12 cellular contexts compared by ENCODE assay signal in genomic region chr1:61120998-61121397, GRCh38. TPM values are rescaled to one million over a fixed set of nuclear protein-coding genes. Genes with fewer than 3 reads are reported as not detected.
DNase-seq lines count a peak whose midpoint lies in the region; ATAC-seq, FAIRE-seq and TF ChIP-seq lines count a peak whose summit lies in the region.
"Had no signal": no experiment of that assay in that cellular context is flagged by ENCODE, and none has a peak within 500 bp of the region (broad histone marks: within the 10 kb centered on the region; RNA-seq: fewer than 3 reads in every experiment).

No MANE protein-coding gene starts in this region.

- H2AFZ ChIP-seq in IMR-90 (replicated peaks; ENCODE audit: low read length, poor library complexity): no peak overlapping the region
- peak overlapping the region; percentile 70 for H2AFZ ChIP-seq in K562 (ENCODE audit: low read depth, low read length)
- no peak overlapping the region for H2AFZ ChIP-seq in PC-3 (ENCODE audit: low read length)

- POLR2A ChIA-PET in IMR-90 (lab: Charles Lee; ENCODE audit: unreplicated experiment) (interaction anchor here (0.5 kb wide), 1 partner anchor 56 kb away, joined by 3 read pairs; no protein-coding TSS in a partner anchor), K562 (lab: Yijun Ruan, JAX) (interaction anchor here (0.5 to 2.8 kb wide), 11 partner anchors 10 to 1315 kb away, joined by 3 to 16 read pairs (median 6); no protein-coding TSS in a partner anchor), PC-3 (lab: Charles Lee; ENCODE audit: unreplicated experiment) (no interaction called here)

- H3K9ac ChIP-seq in IMR-90 (ENCODE audit: low read depth, low read length): no peak overlapping the region
- peak overlapping the region in 1 of 2 experiments; percentile 78; a peak in 2 of 4 replicates for H3K9ac ChIP-seq in K562 (ENCODE audit: insufficient read depth in 1 of 2, low read depth in 2 of 2, low read length in 2 of 2)
- peak overlapping the region; percentile 66 for H3K9ac ChIP-seq in skeletal muscle satellite cell (ENCODE audit: low read depth, low read length)
- no peak overlapping the region for H3K9ac ChIP-seq in PC-3 (ENCODE audit: low read length)
- H3K9ac ChIP-seq: KMS-11 had no signal

- in situ Hi-C loops in IMR-90 (cut with MboI; ENCODE audit: low sequenced_read_pairs): no loop called here
- in situ Hi-C loops in K562 (cut with MboI): no loop called here

- H4K20me1 ChIP-seq in IMR-90 (ENCODE audit: insufficient read depth, low read length) (no peaks in the 10 kb centered on the region), K562 (replicated peaks; ENCODE audit: control insufficient read depth, insufficient read depth, low read length) (no peaks in the 10 kb centered on the region), PC-3 (ENCODE audit: low read length) (no peaks in the 10 kb centered on the region)

- dilution Hi-C loops in IMR-90 (cut with HindIII; ENCODE audit: low sequenced_read_pairs, unreplicated experiment): no loop called here

- H3K4me2 ChIP-seq in IMR-90 (ENCODE audit: low read depth, low read length) (no peak overlapping the region), K562 (ENCODE audit: insufficient read depth, low read length) (peak overlapping the region; percentile 65), skeletal muscle satellite cell (ENCODE audit: low read length) (peak overlapping the region; percentile 80), PC-3 (ENCODE audit: low read length) (no peak overlapping the region)
- H3K4me2 ChIP-seq: KMS-11 had no signal

- CTCF ChIA-PET in IMR-90 (lab: Yijun Ruan, JAX): no interaction called here
- CTCF ChIA-PET in K562 (lab: Yijun Ruan, JAX; ENCODE audit: low intra/inter-chr PET ratio): no interaction called here
- CTCF ChIA-PET in PC-3 (lab: Charles Lee): no interaction called here

- H3K9me2 ChIP-seq in PC-3 (replicated peaks; ENCODE audit: low read length): no peaks in the 10 kb centered on the region

- H3K27me3 ChIP-seq in IMR-90 (ENCODE audit: control insufficient read depth, insufficient read depth, low read length) (peaks cover 2% of the 10 kb centered on the region; the same call in 1 of the 2 replicates), K562 (ENCODE audit: control insufficient read depth in 2 of 2, insufficient read depth in 2 of 2, low read length in 2 of 2) (no peaks in the 10 kb centered on the region), skeletal muscle satellite cell (ENCODE audit: control insufficient read depth, insufficient read depth, low read length) (no peaks in the 10 kb centered on the region), PC-3 (ENCODE audit: low read length) (no peaks in the 10 kb centered on the region)
- H3K27me3 ChIP-seq: Peyer's patch had no signal

- H4K5ac ChIP-seq in IMR-90 (ENCODE audit: low read depth, low read length): no peak overlapping the region

- H3K9me3 ChIP-seq in IMR-90 (ENCODE audit: control insufficient read depth, insufficient read depth, low read length) (no peaks in the 10 kb centered on the region), K562 (replicated peaks; ENCODE audit: control insufficient read depth, insufficient read depth, low read depth, low read length) (no peaks in the 10 kb centered on the region), skeletal muscle satellite cell (replicated peaks; ENCODE audit: low read length) (no peaks in the 10 kb centered on the region), PC-3 (ENCODE audit: low read length) (no peaks in the 10 kb centered on the region)
- H3K9me3 ChIP-seq: Peyer's patch had no signal

- H3F3A ChIP-seq in PC-3 (ENCODE audit: low read length, unreplicated experiment): no peaks in the 10 kb centered on the region

- no peak for TF ChIP-seq CTCF in IMR-90 (conservative IDR thresholded peaks at IDR 0.05; ENCODE audit: low read depth, low read length)
- TF ChIP-seq CTCF in K562 (IDR thresholded peaks at IDR 0.05 in 2 of 3, conservative IDR thresholded peaks at IDR 0.05 in 1 of 3; ENCODE audit: insufficient read depth in 2 of 3, low read depth in 1 of 3, low read length in 3 of 3): no peak
- TF ChIP-seq CTCF in PC-3 (conservative IDR thresholded peaks at IDR 0.05; ENCODE audit: low read depth, low read length): no peak

- H4K91ac ChIP-seq in IMR-90 (ENCODE audit: insufficient read depth, low read depth, low read length): no peak overlapping the region

- ATAC-seq in IMR-90 (ENCODE audit: low read depth): no peak
- ATAC-seq in K562: peak; percentile 74
- peak; percentile 72 for ATAC-seq in left ventricle myocardium superior
- ATAC-seq in GM19023 (IDR thresholded peaks at IDR 0.05; ENCODE audit: unreplicated experiment): no peak
- no peak for ATAC-seq in PC-3
- ATAC-seq in HG03280 (IDR thresholded peaks at IDR 0.05; ENCODE audit: unreplicated experiment): no peak

- H3K18ac ChIP-seq in IMR-90 (ENCODE audit: low read depth, low read length): no peak overlapping the region

- no peak overlapping the region for H3K23ac ChIP-seq in IMR-90 (ENCODE audit: low read depth, low read length)

- H3K36me3 ChIP-seq in IMR-90 (ENCODE audit: control insufficient read depth, insufficient read depth, low read length) (no peaks in the 10 kb centered on the region), K562 (ENCODE audit: control insufficient read depth, insufficient read depth, low read length) (no peaks in the 10 kb centered on the region), skeletal muscle satellite cell (ENCODE audit: insufficient read depth, low read length) (no peaks in the 10 kb centered on the region), PC-3 (ENCODE audit: low read depth, low read length) (no peaks in the 10 kb centered on the region)
- H3K36me3 ChIP-seq: Peyer's patch had no signal

- H4K8ac ChIP-seq in IMR-90 (ENCODE audit: low read depth in 2 of 2, low read length in 2 of 2): no peak overlapping the region

- H2BK120ac ChIP-seq in IMR-90 (ENCODE audit: low read depth, low read length): no peak overlapping the region

- no peak overlapping the region for H2BK5ac ChIP-seq in IMR-90 (ENCODE audit: low read depth, low read length, poor library complexity, severe bottlenecking)

- TF ChIP-seq POLR2A in IMR-90 (IDR thresholded peaks at IDR 0.05; ENCODE audit: low read depth, low read length) (no peak), K562 (conservative IDR thresholded peaks at IDR 0.05) (0 out of 2 replicates have a peak, but pooled peaks have one; percentile 23)

- H3K9me1 ChIP-seq in IMR-90 (ENCODE audit: insufficient read depth, low read length) (no peaks in the 10 kb centered on the region; the same call in 1 of the 2 replicates), K562 (ENCODE audit: control insufficient read depth, insufficient read depth, low read length) (no peaks in the 10 kb centered on the region)

- BruUV-seq in IMR-90 (replicated peaks; lab: Mats Ljungman, UMichigan): no TSS peak
- no TSS peak for BruUV-seq in K562 (replicated peaks; lab: Mats Ljungman, UMichigan)
- BruUV-seq in PC-3 (replicated peaks; lab: Mats Ljungman, UMichigan): no TSS peak

- intact Hi-C loops in IMR-90 (cut with micrococcal nuclease) (no loop called here), K562 (cut with micrococcal nuclease) (loop anchor here (2.0 kb wide), 2 partner anchors 40 to 64 kb away; no protein-coding TSS in a partner anchor), left ventricle myocardium superior (cut with micrococcal nuclease) (no loop called here), PC-3 (cut with micrococcal nuclease) (no loop called here)

- H3K4ac ChIP-seq in IMR-90 (ENCODE audit: low read depth, low read length): no peak overlapping the region

- no peak overlapping the region for H2AK5ac ChIP-seq in IMR-90 (ENCODE audit: low read depth, low read length)

- no CpG with 5 or more reads among the region's 2 CpGs for WGBS in IMR-90 (ENCODE audit: extremely low coverage in 2 of 2, insufficient read length in 1 of 2), 2 experiments
- 6% methylated on average over 2 of the region's 2 CpGs for WGBS in K562 (ENCODE audit: insufficient coverage, low coverage, missing lambda C conversion rate)

- TF ChIP-seq EP300 in K562 (IDR thresholded peaks at IDR 0.05; ENCODE audit: low read length): peak; percentile 59; the same call in 1 of the 2 replicates

- H3K4me3 ChIP-seq in IMR-90 (ENCODE audit: insufficient read depth, low read depth, low read length): no peak overlapping the region
- H3K4me3 ChIP-seq in K562: no peak overlapping the region
- H3K4me3 ChIP-seq in skeletal muscle satellite cell (ENCODE audit: low read length): peak overlapping the region; percentile 54
- H3K4me3 ChIP-seq in PC-3 (ENCODE audit: low read length): no peak overlapping the region

- no peak for FAIRE-seq in K562 (lab: Jason Lieb, UNC)

- DNase-seq in IMR-90 (no peak), K562 (ENCODE audit: extremely low read depth in 1 of 4, low spot score in 3 of 4) (peak in 1 of 4 experiments; percentile 49), left ventricle myocardium superior (no peak), NCI-H2107 treated with DMSO at 0.1 percent for 48 hours (lab: John Stamatoyannopoulos, UW; ENCODE audit: unreplicated experiment) (no peak), PC-3 (no peak)
- DNase-seq: activated CD4-positive, alpha-beta T cell treated with anti-CD3 and anti-CD28 coated beads, Interleukin-2, amount 50 U/mL, for 4 hours; DMS 273 treated with DMSO at 0.1 percent for 48 hours; Peyer's patch had no signal

- no peak overlapping the region for H3K14ac ChIP-seq in IMR-90 (replicated peaks; ENCODE audit: low read depth, low read length)

- H3K27ac ChIP-seq in IMR-90 (ENCODE audit: insufficient read depth, low read length) (no peak overlapping the region), K562 (ENCODE audit: extremely low read depth, low read depth, low read length) (peak overlapping the region; percentile 82), PC-3 (ENCODE audit: low read length) (no peak overlapping the region)
- H3K27ac ChIP-seq: KMS-11 had no signal

- H3K4me1 ChIP-seq in IMR-90 (ENCODE audit: control insufficient read depth, insufficient read depth, low read length) (no peaks in the 10 kb centered on the region), K562 (replicated peaks in 1 of 2; ENCODE audit: control insufficient read depth in 2 of 2, insufficient read depth in 2 of 2, low read length in 2 of 2) (peaks cover 0 to 36% of the 10 kb centered on the region in 2 experiments), skeletal muscle satellite cell (ENCODE audit: control insufficient read depth, insufficient read depth, low read length) (peaks cover 33% of the 10 kb centered on the region), PC-3 (ENCODE audit: insufficient read depth, low read length) (peaks cover 17% of the 10 kb centered on the region)

- TF ChIP-seq RAD21 in IMR-90 (IDR thresholded peaks at IDR 0.05; ENCODE audit: low read length): no peak
- no peak; a peak in 1 of 4 replicates for TF ChIP-seq RAD21 in K562 (CRISPR knock-in tag; conservative IDR thresholded peaks at IDR 0.05 in 1 of 2, IDR thresholded peaks at IDR 0.05 in 1 of 2)

- H3K56ac ChIP-seq in IMR-90 (ENCODE audit: extremely low read depth, insufficient read depth, low read length): no peak overlapping the region

- H3K79me1 ChIP-seq in IMR-90 (ENCODE audit: low read depth in 1 of 2, low read length in 2 of 2): no peaks in the 10 kb centered on the region

- H3K79me2 ChIP-seq in K562 (ENCODE audit: control insufficient read depth, insufficient read depth, low read length) (peaks cover 97% of the 10 kb centered on the region), PC-3 (ENCODE audit: low read length) (no peaks in the 10 kb centered on the region)

- no peak overlapping the region for H2BK20ac ChIP-seq in IMR-90 (ENCODE audit: low read depth, low read length)

- no peak overlapping the region for H2BK15ac ChIP-seq in IMR-90 (ENCODE audit: low read depth, low read length)

- H2AK9ac ChIP-seq in IMR-90 (replicated peaks; ENCODE audit: low read depth, low read length, poor library complexity): no peak overlapping the region

RNA-seq across cellular contexts. Expression of gene NFIA, which starts 38.6 kb away (rescaled TPM):
- total RNA-seq in IMR-90 (2012; rRNA removed) (2.2 TPM in 2 replicates), K562 (2014; rRNA removed) (6.5 and 9.5 TPM in 2 replicates), K562 (2014; rRNA removed; fragmentation: Illumina TruSeq; extraction: Trizol) (20.3 and 22.6 TPM in 2 replicates), K562 (2015; rRNA removed; fragmentation: Illumina TruSeq; extraction: Trizol) (16.1 and 16.2 TPM in 2 replicates), K562 (2021) (24.2 and 24.9 TPM in 2 replicates), left ventricle myocardium superior (102 TPM), PC-3 (2014; rRNA removed) (5.2 and 12.7 TPM in 2 replicates)
- polyA plus RNA-seq in IMR-90 (2012; rRNA removed) (1.6 and 1.8 TPM in 2 replicates), K562 (2011; rRNA removed) (9.8 and 11.5 TPM in 2 replicates), K562 (2014; fragmentation: Illumina TruSeq; extraction: Trizol) (8.5 and 9.1 TPM in 2 replicates), K562 (2014; fragmentation: Nextera tagmentation; extraction: Ambion mirVana) (10 to 100 TPM in 1 of 2 experiments, 1 to 10 TPM in 1; 5.3 to 10.1 TPM), K562 (2014; rRNA removed) (7.0 and 8.6 TPM in 2 replicates)
- 0.60 and 1.2 TPM in 2 replicates for polyA plus RNA-seq in IMR-90 (2012; cell fraction: cytosol; rRNA removed)
- 0.83 and 1.2 TPM in 2 replicates for polyA plus RNA-seq in IMR-90 (2012; cell fraction: nucleus; rRNA removed; ENCODE audit: low replicate concordance)
- 64.5 and 151 TPM in 2 replicates for total RNA-seq in K562 (2011; cell fraction: chromatin; rRNA removed; ENCODE audit: low replicate concordance)
- total RNA-seq in K562 (2011; cell fraction: nucleolus; rRNA removed): 18.0 and 29.1 TPM in 2 replicates
- total RNA-seq in K562 (2011; cell fraction: nucleoplasm; rRNA removed): 50.7 and 73.9 TPM in 2 replicates
- 12.0 and 15.8 TPM in 2 replicates for polyA plus RNA-seq in K562 (2011; cell fraction: cytosol; rRNA removed)
- polyA plus RNA-seq in K562 (2011; cell fraction: nucleus; rRNA removed): 17.4 and 18.8 TPM in 2 replicates
- polyA plus RNA-seq in K562 (2012): 3.9 and 4.2 TPM in 2 replicates
- polyA minus RNA-seq in K562 (2011; rRNA and poly(A)+ RNA removed): 37.6 and 46.6 TPM in 2 replicates
- 14.5 and 18.2 TPM in 2 replicates for polyA minus RNA-seq in K562 (2011; cell fraction: cytosol; rRNA and poly(A)+ RNA removed)
- polyA minus RNA-seq in K562 (2011; cell fraction: nucleus; rRNA and poly(A)+ RNA removed): 45.4 and 75.9 TPM in 2 replicates
- 14.2 and 15.1 TPM in 2 replicates for total RNA-seq in skeletal muscle satellite cell (2012; rRNA removed)

Comparison
In these comparisons a context has a peak if more than half of its experiments do, and no peak if none do; other contexts are left out.
1. ATAC-seq: peak in K562 (single experiment) and left ventricle myocardium superior (single experiment); none in IMR-90 (single experiment), GM19023 (single experiment), PC-3 (single experiment) and HG03280 (single experiment).
2. H3K4me2 ChIP-seq: peak in K562 (single experiment) and skeletal muscle satellite cell (single experiment); none in IMR-90 (single experiment) and PC-3 (single experiment).